1 cellular context compared by ENCODE assay signal in genomic region chr1:24413350-24414163, GRCh38.
TF ChIP-seq lines count a peak whose summit lies in the region.

Gene STPG1, minus strand, starts transcription at chr1:24413782. Its CDS starts 12,394 bp downstream, at chr1:24401388.

TF ChIP-seq in HepG2, 621 proteins besides CTCF, POLR2A, EP300 and RAD21 (continued from another document and continues in another):
- TF ChIP-seq FOXK2 (IDR thresholded peaks at IDR 0.05): no peak; the same call in 1 of the 2 replicates
- no peak for TF ChIP-seq RERE (CRISPR knock-in tag; IDR thresholded peaks at IDR 0.05; ENCODE audit: low read depth)
- TF ChIP-seq MXD3 (CRISPR knock-in tag; IDR thresholded peaks at IDR 0.05): no peak
- peak; percentile 85 for TF ChIP-seq ZFX (CRISPR knock-in tag; IDR thresholded peaks at IDR 0.05; ENCODE audit: low read depth)
- TF ChIP-seq ATF6 (CRISPR knock-in tag; conservative IDR thresholded peaks at IDR 0.05): no peak
- TF ChIP-seq ZNF441 (CRISPR knock-in tag; IDR thresholded peaks at IDR 0.05; ENCODE audit: borderline replicate concordance): 0 out of 2 replicates have a peak, but pooled peaks have one; percentile 1
- no peak for TF ChIP-seq CBX2 (IDR thresholded peaks at IDR 0.05; ENCODE audit: low read depth, low read length)
- no peak for TF ChIP-seq CBX2 (CRISPR knock-in tag; IDR thresholded peaks at IDR 0.05; ENCODE audit: low read depth)
- TF ChIP-seq ZNF329 (CRISPR knock-in tag; IDR thresholded peaks at IDR 0.05; ENCODE audit: low read depth): no peak
- no peak for TF ChIP-seq SIN3B (IDR thresholded peaks at IDR 0.05; ENCODE audit: low read length)
- no peak for TF ChIP-seq ZNF317 (CRISPR knock-in tag; IDR thresholded peaks at IDR 0.05)
- TF ChIP-seq ZNF543 (CRISPR knock-in tag; IDR thresholded peaks at IDR 0.05): no peak
- no peak for TF ChIP-seq EZH2 (conservative IDR thresholded peaks at IDR 0.05; ENCODE audit: low read depth, low read length)
- no peak for TF ChIP-seq SIX4 (CRISPR knock-in tag; IDR thresholded peaks at IDR 0.05)
- TF ChIP-seq BATF2 (CRISPR knock-in tag; IDR thresholded peaks at IDR 0.05): no peak
- peak; percentile 58; the same call in 1 of the 3 replicates for TF ChIP-seq MXI1 (IDR thresholded peaks at IDR 0.05; ENCODE audit: borderline replicate concordance, low read depth, low read length)
- TF ChIP-seq NFATC3 (CRISPR knock-in tag; IDR thresholded peaks at IDR 0.05): no peak
- TF ChIP-seq E2F2 (CRISPR knock-in tag; IDR thresholded peaks at IDR 0.05; ENCODE audit: borderline replicate concordance): no peak
- no peak for TF ChIP-seq KLF13 (CRISPR knock-in tag; IDR thresholded peaks at IDR 0.05)
- TF ChIP-seq ZNF768 (CRISPR knock-in tag; IDR thresholded peaks at IDR 0.05): peak; percentile 83; the same call in 1 of the 2 replicates
- 0 out of 2 replicates have a peak, but pooled peaks have one; percentile 59 for TF ChIP-seq MYC (CRISPR knock-in tag; IDR thresholded peaks at IDR 0.05; ENCODE audit: borderline replicate concordance)
- TF ChIP-seq ZNF775 (CRISPR knock-in tag; IDR thresholded peaks at IDR 0.05; ENCODE audit: borderline replicate concordance): no peak
- no peak for TF ChIP-seq ZNF496 (CRISPR knock-in tag; IDR thresholded peaks at IDR 0.05; ENCODE audit: insufficient replicate concordance)
- no peak for TF ChIP-seq SSRP1 (CRISPR knock-in tag; IDR thresholded peaks at IDR 0.05)
- no peak for TF ChIP-seq ZNF530 (CRISPR knock-in tag; IDR thresholded peaks at IDR 0.05; ENCODE audit: low read depth)
- no peak for TF ChIP-seq JUN (CRISPR knock-in tag; IDR thresholded peaks at IDR 0.05)
- TF ChIP-seq NFYC (CRISPR knock-in tag; IDR thresholded peaks at IDR 0.05): peak; percentile 90
- TF ChIP-seq LCORL (IDR thresholded peaks at IDR 0.05): peak; percentile 82
- TF ChIP-seq LCORL (CRISPR knock-in tag; IDR thresholded peaks at IDR 0.05): peak; percentile 81; the same call in 1 of the 2 replicates
- 0 out of 2 replicates have a peak, but pooled peaks have one; percentile 40 for TF ChIP-seq NR2F6 (IDR thresholded peaks at IDR 0.05)
- no peak for TF ChIP-seq NR2F6 (CRISPR knock-in tag; IDR thresholded peaks at IDR 0.05)
- TF ChIP-seq MIXL1 (CRISPR knock-in tag; IDR thresholded peaks at IDR 0.05): peak; percentile 71; the same call in 1 of the 2 replicates
- peak; percentile 75; the same call in 1 of the 2 replicates for TF ChIP-seq PRDM10 (CRISPR knock-in tag; IDR thresholded peaks at IDR 0.05; ENCODE audit: low read depth)
- no peak for TF ChIP-seq GZF1 (CRISPR knock-in tag; IDR thresholded peaks at IDR 0.05)
- no peak for TF ChIP-seq FOXK1 (CRISPR knock-in tag; IDR thresholded peaks at IDR 0.05; ENCODE audit: borderline replicate concordance, low read depth)
- TF ChIP-seq SNAI1 (CRISPR knock-in tag; IDR thresholded peaks at IDR 0.05; ENCODE audit: borderline replicate concordance): no peak
- TF ChIP-seq NCOA5 (CRISPR knock-in tag; IDR thresholded peaks at IDR 0.05): no peak
- no peak for TF ChIP-seq PBX3 (CRISPR knock-in tag; IDR thresholded peaks at IDR 0.05; ENCODE audit: borderline replicate concordance)
- no peak for TF ChIP-seq ZNF674 (CRISPR knock-in tag; IDR thresholded peaks at IDR 0.05; ENCODE audit: low read depth)
- no peak for TF ChIP-seq HDAC6 (IDR thresholded peaks at IDR 0.05; ENCODE audit: low read depth, low read length)
- TF ChIP-seq XBP1 (CRISPR knock-in tag; IDR thresholded peaks at IDR 0.05): no peak
- TF ChIP-seq ARID3A (IDR thresholded peaks at IDR 0.05; ENCODE audit: low read depth, low read length): no peak
- TF ChIP-seq SPEN (CRISPR knock-in tag; IDR thresholded peaks at IDR 0.05; ENCODE audit: low read depth): peak; percentile 53
- TF ChIP-seq PTBP1 (IDR thresholded peaks at IDR 0.05; ENCODE audit: low read depth, low read length, poor library complexity, severe bottlenecking): no peak
- TF ChIP-seq BRCA1 (CRISPR knock-in tag; IDR thresholded peaks at IDR 0.05): no peak
- no peak for TF ChIP-seq ATRX (CRISPR knock-in tag; IDR thresholded peaks at IDR 0.05; ENCODE audit: borderline replicate concordance)
- TF ChIP-seq ZNF18 (CRISPR knock-in tag; IDR thresholded peaks at IDR 0.05; ENCODE audit: insufficient replicate concordance): no peak
- TF ChIP-seq KDM2A (CRISPR knock-in tag; IDR thresholded peaks at IDR 0.05; ENCODE audit: borderline replicate concordance, low read depth): peak; percentile 43; the same call in 1 of the 2 replicates
- no peak for TF ChIP-seq AKAP8 (CRISPR knock-in tag; IDR thresholded peaks at IDR 0.05)
